ENCODE assay signal across 16 cellular contexts in genomic region chr11:43917851-43918250, GRCh38.
"Had no signal": no experiment of that assay in that cellular context is flagged by ENCODE, and none has a peak within 500 bp of the region (broad histone marks: within the 10 kb centered on the region; RNA-seq: fewer than 3 reads in every experiment).

No MANE protein-coding gene starts in this region.

- H3K4me1 ChIP-seq: breast epithelium had no signal

- H3K27ac ChIP-seq: breast epithelium had no signal

- H3K9me3 ChIP-seq: breast epithelium, thoracic aorta, vagina had no signal

- DNase-seq: activated CD4-positive, alpha-beta T cell treated with anti-CD3 and anti-CD28 coated beads, Interleukin-2, amount 50 U/mL, for 4 hours; activated effector memory CD4-positive, alpha-beta T cell treated with anti-CD3 and anti-CD28 coated beads, Interleukin-2, amount 50 U/mL, for 16 hours; activated naive CD4-positive, alpha-beta T cell treated with anti-CD3 and anti-CD28 coated beads, Interleukin-2, amount 50 U/mL, for 16 hours; activated T-cell treated with anti-CD3 and anti-CD28 coated beads, Interleukin-2, amount 50 U/mL, for 72 hours; effector CD4-positive, alpha-beta T cell; foreskin fibroblast; hypothalamus; islet precursor cell; left colon; nephron progenitor cell; occipital lobe; SW 1271 had no signal

- H3K4me3 ChIP-seq: breast epithelium, lung, thoracic aorta, vagina had no signal

- H3K27me3 ChIP-seq: breast epithelium, vagina had no signal

- ATAC-seq: left colon had no signal
